Comparison of ENCODE assay signal across 34 cellular contexts in the genomic region with DNA sequence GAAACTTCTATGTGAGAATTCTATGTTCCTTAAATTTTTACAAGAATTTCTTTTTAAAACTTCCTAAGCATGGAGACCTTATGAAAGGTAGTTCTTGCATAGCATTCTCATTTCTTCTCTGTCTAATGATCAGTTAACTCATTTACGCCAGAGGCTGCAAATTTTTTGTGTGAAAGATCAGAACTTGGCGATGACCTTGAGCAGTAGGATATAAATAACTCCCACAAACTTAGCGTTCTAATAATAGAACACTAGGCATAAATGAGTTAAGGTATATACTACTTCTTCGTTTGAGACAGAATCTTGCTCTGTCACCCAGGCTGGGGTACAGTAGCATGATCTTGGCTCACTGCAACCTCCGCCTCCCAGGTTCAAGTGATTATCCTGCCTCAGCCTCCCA.
"Had no signal": no experiment of that assay in that cellular context is flagged by ENCODE, and none has a peak within 500 bp of the region (broad histone marks: within the 10 kb centered on the region; RNA-seq: fewer than 3 reads in every experiment).

No MANE protein-coding gene starts in this region.

- H3K27me3 Mint-ChIP-seq: activated B cell treated with CpG ODN at 0.5 μM for 24 hours had no signal

- H3K4me1 Mint-ChIP-seq: activated T-helper 17 cell treated with anti-CD3 and anti-CD28 coated beads, Interleukin-2, amount 50 U/mL, for 72 hours had no signal

- H3K36me3 ChIP-seq: adrenal gland, brain microvascular endothelial cell, breast epithelium had no signal

- H3K4me3 ChIP-seq: adrenal gland, body of pancreas, breast epithelium had no signal

- H3K36me3 Mint-ChIP-seq: activated CD4-positive, alpha-beta memory T cell treated with anti-CD3 and anti-CD28 coated beads for 36 hours; activated naive CD4-positive, alpha-beta T cell treated with anti-CD3 and anti-CD28 coated beads, Interleukin-2, amount 50 U/mL, for 72 hours; activated naive CD8-positive, alpha-beta T cell treated with anti-CD3 and anti-CD28 coated beads for 36 hours had no signal

- H3K4me1 ChIP-seq: breast epithelium had no signal

- H3K4me3 Mint-ChIP-seq: activated B cell treated with CpG ODN at 0.5 μM for 24 hours; activated CD4-positive, alpha-beta memory T cell treated with anti-CD3 and anti-CD28 coated beads for 36 hours; activated CD4-positive, alpha-beta T cell treated with anti-CD3 and anti-CD28 coated beads, Interleukin-2, amount 10 ng/mL, durations not matched to agents 24 days and 14 days; activated CD8-positive, alpha-beta T cell treated with anti-CD3 and anti-CD28 coated beads for 36 hours; activated naive CD4-positive, alpha-beta T cell treated with anti-CD3 and anti-CD28 coated beads for 36 hours; activated naive CD8-positive, alpha-beta T cell treated with anti-CD3 and anti-CD28 coated beads for 36 hours; activated T-cell treated with anti-CD3 and anti-CD28 coated beads, Interleukin-2, amount 50 U/mL, for 4 hours; activated T-cell treated with anti-CD3 and anti-CD28 coated beads, Interleukin-2, amount 50 U/mL, for 72 hours; activated T-helper 1 cell treated with anti-CD3 and anti-CD28 coated beads, Interleukin-12 subunit alpha, Interleukin-12 subunit beta, Interleukin-2, Interleukin-4 antibody, amounts not matched to agents 30 ng/mL and 10 ng/mL and 1 ng/mL, durations not matched to agents 14 hours and 24 hours and 36 hours; activated T-helper 17 cell treated with anti-CD3 and anti-CD28 coated beads, Interleukin-2, amount 50 U/mL, for 72 hours; T-helper 1 cell treated with Interleukin-12 subunit alpha and Interleukin-12 subunit beta and Interleukin-4 antibody, amounts not matched to agents 30 μg/mL and 1 μg/mL, for 36 hours; T-helper 2 cell treated with Interferon-gamma antibody and Interleukin-4, amounts not matched to agents 5 μg/mL and 100 μg/mL, for 36 hours had no signal

- DNase-seq: activated B cell treated with CpG ODN at 0.5 μM for 24 hours; activated CD4-positive, alpha-beta memory T cell treated with anti-CD3 and anti-CD28 coated beads for 36 hours; activated CD4-positive, alpha-beta T cell treated with anti-CD3 and anti-CD28 coated beads for 4 hours; activated CD4-positive, alpha-beta T cell treated with anti-CD3 and anti-CD28 coated beads, Interleukin-2, amount 10 ng/mL, durations not matched to agents 24 days and 14 days; activated CD4-positive, alpha-beta T cell treated with anti-CD3 and anti-CD28 coated beads, Interleukin-2, amount 50 U/mL, for 1 hour; activated CD4-positive, alpha-beta T cell treated with anti-CD3 and anti-CD28 coated beads, Interleukin-2, amount 50 U/mL, for 4 hours; activated CD4-positive, CD25-positive, alpha-beta regulatory T cell treated with anti-CD3 and anti-CD28 coated beads, Interleukin-2, amount 50 U/mL, for 72 hours; activated CD8-positive, alpha-beta memory T cell treated with anti-CD3 and anti-CD28 coated beads, Interleukin-2, amount 50 U/mL, for 4 hours; activated CD8-positive, alpha-beta T cell treated with anti-CD3 and anti-CD28 coated beads for 36 hours; activated effector memory CD4-positive, alpha-beta T cell treated with anti-CD3 and anti-CD28 coated beads, Interleukin-2, amount 50 U/mL, for 16 hours; activated gamma-delta T cell treated with Interleukin-2 at 50 U/mL for 16 hours; activated naive CD4-positive, alpha-beta T cell; activated naive CD4-positive, alpha-beta T cell treated with anti-CD3 and anti-CD28 coated beads for 36 hours; activated naive CD4-positive, alpha-beta T cell treated with anti-CD3 and anti-CD28 coated beads, Interleukin-2, amount 50 U/mL, for 16 hours; activated naive CD8-positive, alpha-beta T cell treated with anti-CD3 and anti-CD28 coated beads for 36 hours; activated T-cell treated with anti-CD3 and anti-CD28 coated beads for 4 hours; activated T-cell treated with anti-CD3 and anti-CD28 coated beads, Interleukin-2, amount 50 U/mL, for 1 hour; activated T-cell treated with anti-CD3 and anti-CD28 coated beads, Interleukin-2, amount 50 U/mL, for 4 hours; activated T-cell treated with anti-CD3 and anti-CD28 coated beads, Interleukin-2, amount 50 U/mL, for 72 hours; adrenal gland; amniotic stem cell; aorta; body of pancreas; brain microvascular endothelial cell; central memory CD4-positive, alpha-beta T cell; T-helper 2 cell; T-helper 9 cell had no signal

- H3K27ac Mint-ChIP-seq: activated B cell treated with CpG ODN at 0.5 μM for 24 hours; activated CD4-positive, alpha-beta memory T cell treated with anti-CD3 and anti-CD28 coated beads for 36 hours; activated CD4-positive, alpha-beta T cell treated with anti-CD3 and anti-CD28 coated beads, Interleukin-2, amount 10 ng/mL, durations not matched to agents 24 days and 14 days; activated CD8-positive, alpha-beta T cell treated with anti-CD3 and anti-CD28 coated beads for 36 hours; activated naive CD4-positive, alpha-beta T cell treated with anti-CD3 and anti-CD28 coated beads for 36 hours; activated naive CD4-positive, alpha-beta T cell treated with anti-CD3 and anti-CD28 coated beads, Interleukin-2, amount 50 U/mL, for 72 hours; activated naive CD8-positive, alpha-beta T cell treated with anti-CD3 and anti-CD28 coated beads for 36 hours; activated T-cell treated with anti-CD3 and anti-CD28 coated beads, Interleukin-2, amount 50 U/mL, for 72 hours; activated T-helper 1 cell treated with anti-CD3 and anti-CD28 coated beads, Interleukin-12 subunit alpha, Interleukin-12 subunit beta, Interleukin-2, Interleukin-4 antibody, amounts not matched to agents 30 ng/mL and 10 ng/mL and 1 ng/mL, durations not matched to agents 14 hours and 24 hours and 36 hours; activated T-helper 17 cell treated with anti-CD3 and anti-CD28 coated beads, Interleukin-2, amount 50 U/mL, for 72 hours; T-helper 1 cell treated with Interleukin-12 subunit alpha and Interleukin-12 subunit beta and Interleukin-4 antibody, amounts not matched to agents 30 μg/mL and 1 μg/mL, for 36 hours; T-helper 2 cell treated with Interferon-gamma antibody and Interleukin-4, amounts not matched to agents 5 μg/mL and 100 μg/mL, for 36 hours had no signal

- H3K9me3 Mint-ChIP-seq: activated B cell treated with CpG ODN at 0.5 μM for 24 hours; activated CD4-positive, alpha-beta memory T cell treated with anti-CD3 and anti-CD28 coated beads for 36 hours; activated CD4-positive, alpha-beta T cell treated with anti-CD3 and anti-CD28 coated beads, Interleukin-2, amount 10 ng/mL, durations not matched to agents 24 days and 14 days; activated CD8-positive, alpha-beta T cell treated with anti-CD3 and anti-CD28 coated beads for 36 hours; activated naive CD4-positive, alpha-beta T cell treated with anti-CD3 and anti-CD28 coated beads for 36 hours; activated naive CD4-positive, alpha-beta T cell treated with anti-CD3 and anti-CD28 coated beads, Interleukin-2, amount 50 U/mL, for 72 hours; activated naive CD8-positive, alpha-beta T cell treated with anti-CD3 and anti-CD28 coated beads for 36 hours; activated T-cell treated with anti-CD3 and anti-CD28 coated beads, Interleukin-2, amount 50 U/mL, for 4 hours; activated T-cell treated with anti-CD3 and anti-CD28 coated beads, Interleukin-2, amount 50 U/mL, for 72 hours; activated T-helper 1 cell treated with anti-CD3 and anti-CD28 coated beads, Interleukin-12 subunit alpha, Interleukin-12 subunit beta, Interleukin-2, Interleukin-4 antibody, amounts not matched to agents 30 ng/mL and 10 ng/mL and 1 ng/mL, durations not matched to agents 14 hours and 24 hours and 36 hours; activated T-helper 17 cell treated with anti-CD3 and anti-CD28 coated beads, Interleukin-2, amount 50 U/mL, for 72 hours; T-helper 1 cell treated with Interleukin-12 subunit alpha and Interleukin-12 subunit beta and Interleukin-4 antibody, amounts not matched to agents 30 μg/mL and 1 μg/mL, for 36 hours; T-helper 2 cell treated with Interferon-gamma antibody and Interleukin-4, amounts not matched to agents 5 μg/mL and 100 μg/mL, for 36 hours had no signal

- H3K9me3 ChIP-seq: adrenal gland, body of pancreas, breast epithelium had no signal

- H3K27ac ChIP-seq: adrenal gland, body of pancreas, brain microvascular endothelial cell, breast epithelium, VCaP had no signal

- ATAC-seq: activated CD8-positive, alpha-beta T cell treated with anti-CD3 and anti-CD28 coated beads for 36 hours; activated naive CD4-positive, alpha-beta T cell treated with anti-CD3 and anti-CD28 coated beads, Interleukin-2, amount 50 U/mL, for 72 hours; activated T-cell treated with anti-CD3 and anti-CD28 coated beads, Interleukin-2, amount 50 U/mL, for 4 hours; activated T-cell treated with anti-CD3 and anti-CD28 coated beads, Interleukin-2, amount 50 U/mL, for 72 hours; activated T-helper 17 cell treated with anti-CD3 and anti-CD28 coated beads, Interleukin-2, amount 50 U/mL, for 72 hours; body of pancreas had no signal

- H3K27me3 ChIP-seq: adrenal gland, body of pancreas, breast epithelium had no signal
